21 cellular contexts compared by ENCODE assay signal in the genomic region with DNA sequence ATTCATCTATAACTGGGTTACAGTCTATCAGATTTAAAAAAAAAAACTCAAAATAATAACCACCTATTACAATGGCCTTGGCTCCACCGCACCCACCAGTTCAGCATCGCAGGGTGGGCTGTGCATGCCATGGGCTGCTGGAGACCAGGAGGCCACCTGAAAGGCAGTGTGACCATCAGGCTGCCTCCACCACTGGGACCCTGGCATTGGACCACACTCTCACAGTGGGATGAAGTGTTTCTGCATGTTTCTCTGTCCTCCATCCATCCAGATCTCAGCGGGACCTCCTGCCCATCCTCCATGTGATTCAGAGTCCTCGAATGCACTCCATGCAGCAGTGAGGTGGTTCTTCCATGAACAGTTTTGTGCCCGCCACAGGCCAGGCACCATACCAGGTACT.
A peak's percentile ranks its signal among the peaks of the same experiment; 100 is the strongest.
DNase-seq lines count a peak whose midpoint lies in the region; ATAC-seq, FAIRE-seq and TF ChIP-seq lines count a peak whose summit lies in the region.
"Had no signal": no experiment of that assay in that cellular context is flagged by ENCODE, and none has a peak within 500 bp of the region (broad histone marks: within the 10 kb centered on the region; RNA-seq: fewer than 3 reads in every experiment).

No MANE protein-coding gene starts in this region.

- H3K36me3 Mint-ChIP-seq in activated CD8-positive, alpha-beta memory T cell treated with anti-CD3 and anti-CD28 coated beads, Interleukin-2, amount 10 ng/mL, durations not matched to agents 7 days and 5 days: no peaks in the 10 kb centered on the region
- H3K36me3 Mint-ChIP-seq: CD4-positive, CD25-positive, alpha-beta regulatory T cell; CD8-positive, alpha-beta memory T cell had no signal

- H3K79me1 ChIP-seq in neuronal stem cell (ENCODE audit: low read depth, low read length): no peaks in the 10 kb centered on the region

- H3K9me3 ChIP-seq in neuronal stem cell (replicated peaks in 1 of 2; ENCODE audit: control insufficient read depth in 2 of 2, insufficient read depth in 1 of 2, low read depth in 1 of 2, low read length in 2 of 2): no peaks in the 10 kb centered on the region
- no peaks in the 10 kb centered on the region for H3K9me3 ChIP-seq in pancreas
- H3K9me3 ChIP-seq: BE2C had no signal

- ATAC-seq in activated CD8-positive, alpha-beta memory T cell treated with anti-CD3 and anti-CD28 coated beads, Interleukin-2, amount 10 ng/mL, durations not matched to agents 7 days and 5 days: no peak
- no peak for ATAC-seq in pancreas

- H2AFZ ChIP-seq in neuronal stem cell (ENCODE audit: low read length): no peak overlapping the region

- peak overlapping the region; percentile 61 for H3K18ac ChIP-seq in neuronal stem cell (ENCODE audit: low read length)

- H3K4ac ChIP-seq in neuronal stem cell (ENCODE audit: low read length): no peak overlapping the region

- CTCF ChIA-PET in activated CD8-positive, alpha-beta memory T cell treated with anti-CD3 and anti-CD28 coated beads, Interleukin-2, amount 10 ng/mL, durations not matched to agents 7 days and 5 days (lab: Charles Lee): no interaction called here

- no peak overlapping the region for H2BK15ac ChIP-seq in neuronal stem cell (ENCODE audit: low read length)

- no peak overlapping the region for H3K14ac ChIP-seq in neuronal stem cell (ENCODE audit: low read length)

- H3K36me3 ChIP-seq in neuronal stem cell (replicated peaks in 1 of 2; ENCODE audit: control insufficient read depth in 2 of 2, insufficient read depth in 2 of 2, low read length in 2 of 2) (no peaks in the 10 kb centered on the region), pancreas (no peaks in the 10 kb centered on the region)
- H3K36me3 ChIP-seq: BE2C had no signal

- H3K27ac ChIP-seq in neuronal stem cell (replicated peaks; ENCODE audit: low read length) (no peak overlapping the region), pancreas (no peak overlapping the region)

- H3K27ac Mint-ChIP-seq in activated CD8-positive, alpha-beta memory T cell treated with anti-CD3 and anti-CD28 coated beads, Interleukin-2, amount 10 ng/mL, durations not matched to agents 7 days and 5 days: no peak overlapping the region
- H3K27ac Mint-ChIP-seq: CD4-positive, CD25-positive, alpha-beta regulatory T cell; CD8-positive, alpha-beta memory T cell had no signal

- H3K23ac ChIP-seq in neuronal stem cell (ENCODE audit: low read depth, low read length, poor library complexity): no peak overlapping the region

- peaks cover 2% of the 10 kb centered on the region for H3K27me3 Mint-ChIP-seq in activated CD8-positive, alpha-beta memory T cell treated with anti-CD3 and anti-CD28 coated beads, Interleukin-2, amount 10 ng/mL, durations not matched to agents 7 days and 5 days
- H3K27me3 Mint-ChIP-seq: CD4-positive, CD25-positive, alpha-beta regulatory T cell had no signal

- no peak overlapping the region for H3K9ac ChIP-seq in neuronal stem cell (ENCODE audit: low read depth, low read length, poor library complexity)

- TF ChIP-seq CTCF in pancreas (IDR thresholded peaks at IDR 0.05): no peak

- H3K27me3 ChIP-seq in neuronal stem cell (ENCODE audit: control insufficient read depth in 3 of 3, insufficient read depth in 3 of 3, low read depth in 1 of 3, low read length in 3 of 3) (peaks cover 0 to 5% (median 0%) of the 10 kb centered on the region in 3 experiments), pancreas (no peaks in the 10 kb centered on the region)
- H3K27me3 ChIP-seq: BE2C had no signal

- H2AK5ac ChIP-seq in neuronal stem cell (ENCODE audit: low read depth, low read length): peak overlapping the region; percentile 94

- H2BK120ac ChIP-seq in neuronal stem cell (ENCODE audit: low read depth, low read length): no peak overlapping the region

- H3K4me1 ChIP-seq in neuronal stem cell (ENCODE audit: control insufficient read depth in 2 of 2, insufficient read depth in 1 of 2, low read depth in 1 of 2, low read length in 2 of 2) (peaks cover 0 to 8% of the 10 kb centered on the region in 2 donors), pancreas (peaks cover 0 to 13% (median 7%) of the 10 kb centered on the region in 3 donors)
- H3K4me1 ChIP-seq: BE2C had no signal

- no peak overlapping the region for H3K4me2 ChIP-seq in neuronal stem cell (ENCODE audit: insufficient read depth, low read length, poor library complexity, severe bottlenecking)

- no peak for FAIRE-seq in pancreas (lab: Jason Lieb, UNC)
- FAIRE-seq: A204.1, GM12891, GM19239, H54 had no signal

- no peaks in the 10 kb centered on the region for H3K9me3 Mint-ChIP-seq in activated CD8-positive, alpha-beta memory T cell treated with anti-CD3 and anti-CD28 coated beads, Interleukin-2, amount 10 ng/mL, durations not matched to agents 7 days and 5 days (ENCODE audit: low read depth)
- H3K9me3 Mint-ChIP-seq: CD4-positive, CD25-positive, alpha-beta regulatory T cell; CD8-positive, alpha-beta memory T cell had no signal

- DNase-seq in activated CD8-positive, alpha-beta memory T cell treated with anti-CD3 and anti-CD28 coated beads, Interleukin-2, amount 10 ng/mL, durations not matched to agents 7 days and 5 days: peak; percentile 37
- no peak for DNase-seq in activated CD8-positive, alpha-beta memory T cell treated with anti-CD3 and anti-CD28 coated beads, Interleukin-2, amount 50 U/mL, for 48 hours
- peak; percentile 25 for DNase-seq in ecto neural progenitor cell (ENCODE audit: low spot score)
- no peak for DNase-seq in neuronal stem cell (ENCODE audit: low spot score)
- DNase-seq in SK-N-DZ (ENCODE audit: low spot score): no peak
- DNase-seq in pancreas: no peak
- DNase-seq: ACHN; BE2C; C1 segment of cervical spinal cord; CD4-positive, CD25-positive, alpha-beta regulatory T cell; CD8-positive, alpha-beta memory T cell; COR-L47; DMS 273 treated with DMSO at 0.1 percent for 48 hours; DMS53; DND-41; EL; HCEC 1CT had no signal

- no CpG with 5 or more reads among the region's 5 CpGs for WGBS in neuronal stem cell (ENCODE audit: extremely low coverage in 2 of 2, insufficient read length in 2 of 2, insufficient replicate concordance in 1 of 2), 2 donors
- 92 to 93% methylated on average over 5 of the region's 5 CpGs for WGBS in pancreas, 2 donors

- H3K4me1 Mint-ChIP-seq in activated CD8-positive, alpha-beta memory T cell treated with anti-CD3 and anti-CD28 coated beads, Interleukin-2, amount 10 ng/mL, durations not matched to agents 7 days and 5 days: peaks cover 25% of the 10 kb centered on the region

- no peak overlapping the region for H3K4me3 Mint-ChIP-seq in activated CD8-positive, alpha-beta memory T cell treated with anti-CD3 and anti-CD28 coated beads, Interleukin-2, amount 10 ng/mL, durations not matched to agents 7 days and 5 days
- H3K4me3 Mint-ChIP-seq: CD4-positive, CD25-positive, alpha-beta regulatory T cell; CD8-positive, alpha-beta memory T cell had no signal

- no peak overlapping the region for H4K91ac ChIP-seq in neuronal stem cell (ENCODE audit: low read depth, low read length, poor library complexity)

- H4K8ac ChIP-seq in neuronal stem cell (ENCODE audit: low read depth, low read length): no peak overlapping the region

- intact Hi-C loops in pancreas (cut with DNase I): no loop called here

- no peak overlapping the region for H2BK12ac ChIP-seq in neuronal stem cell (ENCODE audit: low read length)

- H2BK5ac ChIP-seq in neuronal stem cell (ENCODE audit: low read length): no peak overlapping the region

- no peak overlapping the region for H3K4me3 ChIP-seq in neuronal stem cell (ENCODE audit: low read length in 2 of 2)
- no peak overlapping the region for H3K4me3 ChIP-seq in pancreas

Comparison
In these comparisons a context has a peak if more than half of its experiments do, and no peak if none do; other contexts are left out.
1. DNase-seq: peak in activated CD8-positive, alpha-beta memory T cell treated with anti-CD3 and anti-CD28 coated beads, Interleukin-2, amount 10 ng/mL, durations not matched to agents 7 days and 5 days (single experiment) and ecto neural progenitor cell (single experiment); none in activated CD8-positive, alpha-beta memory T cell treated with anti-CD3 and anti-CD28 coated beads, Interleukin-2, amount 50 U/mL, for 48 hours (single experiment), neuronal stem cell (single experiment), SK-N-DZ (single experiment) and pancreas (0 of 6).